1 cellular context compared by ENCODE assay signal in the genomic region with DNA sequence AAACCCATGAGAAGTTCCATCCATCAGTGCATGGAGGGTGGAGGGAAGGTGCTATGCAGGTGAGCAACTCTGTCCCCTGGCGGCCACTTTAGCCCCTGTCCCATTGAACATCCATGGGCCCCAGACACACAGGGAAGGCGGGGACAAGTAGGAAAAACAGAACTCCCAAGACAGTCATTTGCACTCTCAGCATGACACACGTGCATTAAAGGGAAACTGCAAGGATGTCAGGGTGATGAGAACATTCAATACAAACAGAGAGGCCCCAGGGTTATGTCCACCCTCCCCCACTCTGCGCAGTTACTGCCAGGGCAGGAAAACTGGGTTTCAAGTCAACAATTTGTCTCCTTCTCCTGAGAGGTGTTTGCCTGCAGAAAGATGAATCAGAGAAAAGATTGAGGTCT.
TF ChIP-seq lines count a peak whose summit lies in the region.

No MANE protein-coding gene starts in this region.

TF ChIP-seq in IMR-90, 13 proteins besides CTCF, POLR2A, EP300 and RAD21:
- TF ChIP-seq BHLHE40 (IDR thresholded peaks at IDR 0.05; ENCODE audit: low read depth, low read length) (no peak), CHD1 (IDR thresholded peaks at IDR 0.05; ENCODE audit: low read depth, low read length) (no peak), NFE2L2 (IDR thresholded peaks at IDR 0.05; ENCODE audit: low read depth, low read length) (no peak), ELK1 (IDR thresholded peaks at IDR 0.05; ENCODE audit: borderline replicate concordance, low read depth, low read length) (no peak), FOS (IDR thresholded peaks at IDR 0.05; ENCODE audit: low read depth, low read length) (no peak), USF2 (IDR thresholded peaks at IDR 0.05; ENCODE audit: low read depth, low read length) (no peak)
